In genomic region chr1:150573648-150574071, GRCh38 we compare ENCODE assay signal across 10 cellular contexts. TPM values are rescaled to one million over a fixed set of nuclear protein-coding genes. Genes with fewer than 3 reads are reported as not detected.
DNase-seq lines count a peak whose midpoint lies in the region; ATAC-seq and TF ChIP-seq lines count a peak whose summit lies in the region.
"Not testable (repeated sequence)": the region's sequence is repeated elsewhere in the genome, so short reads cannot be mapped to it uniquely, and the experiment has no call there.
"Had no signal": no experiment of that assay in that cellular context is flagged by ENCODE, and none has a peak within 500 bp of the region (broad histone marks: within the 10 kb centered on the region; RNA-seq: fewer than 3 reads in every experiment).

No MANE protein-coding gene starts in this region.

- H3K4me1 Mint-ChIP-seq in MCF 10A (ENCODE audit: insufficient read depth, unreplicated experiment) (peaks cover 39% of the 10 kb centered on the region), mesothelial cell of epicardium (peaks cover 51% of the 10 kb centered on the region)

- H3K4me1 ChIP-seq in skeletal muscle tissue (ENCODE audit: control insufficient read depth in 3 of 3, insufficient read depth in 3 of 3, low read length in 3 of 3): peaks cover 39 to 59% (median 47%) of the 10 kb centered on the region in 3 donors
- peaks cover 71% of the 10 kb centered on the region for H3K4me1 ChIP-seq in upper lobe of right lung

- H3K9me3 ChIP-seq in skeletal muscle tissue (ENCODE audit: control insufficient read depth in 3 of 3, low read length in 3 of 3); upper lobe of right lung: not testable (repeated sequence)

- H3K4me3 ChIP-seq in GM12865 (ENCODE audit: low read depth, low read length) (peak overlapping the region; percentile 95), fibroblast of villous mesenchyme (ENCODE audit: low read depth, low read length) (peak overlapping the region; percentile 23), skeletal muscle tissue (ENCODE audit: low read length in 3 of 3) (peak overlapping the region in 2 of 3 donors; percentile 3 to 13), upper lobe of right lung (peak overlapping the region; percentile 88)

- peak overlapping the region; percentile 99 for H3K4me3 Mint-ChIP-seq in MCF 10A (ENCODE audit: unreplicated experiment)
- H3K4me3 Mint-ChIP-seq in mesothelial cell of epicardium: not testable (repeated sequence)

- H3K27ac Mint-ChIP-seq in MCF 10A (ENCODE audit: low read depth, unreplicated experiment): not testable (repeated sequence)
- H3K27ac Mint-ChIP-seq in mesothelial cell of epicardium: peak overlapping the region; percentile 21

- H3K36me3 Mint-ChIP-seq in MCF 10A (ENCODE audit: insufficient read depth, unreplicated experiment) (peaks cover 100% of the 10 kb centered on the region), mesothelial cell of epicardium (peaks cover 39% of the 10 kb centered on the region)

- H3K27me3 Mint-ChIP-seq in MCF 10A (ENCODE audit: insufficient read depth, unreplicated experiment); mesothelial cell of epicardium (ENCODE audit: low read depth): not testable (repeated sequence)

- not testable (repeated sequence) for BruUV-seq in MCF 10A (replicated peaks; lab: Mats Ljungman, UMichigan)

- not testable (repeated sequence) for ATAC-seq in upper lobe of right lung

- peak; percentile 9 for DNase-seq in GM12865 (ENCODE audit: low read depth)
- not testable (repeated sequence) for DNase-seq in RWPE1 (ENCODE audit: low spot score); fibroblast of villous mesenchyme (ENCODE audit: low read depth); mesothelial cell of epicardium (ENCODE audit: low spot score in 2 of 2, unreplicated experiment in 2 of 2)
- peak; percentile 45 to 55 for DNase-seq in activated T-cell treated with anti-CD3 and anti-CD28 coated beads, Interleukin-2, amount 50 U/mL, for 48 hours
- peak; percentile 23 for DNase-seq in MCF 10A (ENCODE audit: unreplicated experiment)
- DNase-seq in upper lobe of right lung: peak; percentile 67

- H3K9me3 Mint-ChIP-seq in MCF 10A (ENCODE audit: unreplicated experiment); mesothelial cell of epicardium: not testable (repeated sequence)

- TF ChIP-seq CTCF in GM12865 (IDR thresholded peaks at IDR 0.05; ENCODE audit: insufficient read depth, low read depth, low read length, missing control alignments); RWPE1 (conservative IDR thresholded peaks at IDR 0.05; ENCODE audit: low read depth); MCF 10A (IDR thresholded peaks at IDR 0.05; ENCODE audit: unreplicated experiment); fibroblast of villous mesenchyme (IDR thresholded peaks at IDR 0.05; ENCODE audit: insufficient read depth, low read depth, low read length); mesothelial cell of epicardium (IDR thresholded peaks at IDR 0.05; ENCODE audit: unreplicated experiment); upper lobe of right lung (IDR thresholded peaks at IDR 0.05): not testable (repeated sequence)

- H3K36me3 ChIP-seq in skeletal muscle tissue (ENCODE audit: control insufficient read depth in 3 of 3, insufficient read depth in 3 of 3, low read length in 3 of 3) (peaks cover 12 to 57% (median 46%) of the 10 kb centered on the region in 3 donors), upper lobe of right lung (peaks cover 88% of the 10 kb centered on the region)

- POLR2A ChIA-PET in RWPE1 (lab: Yijun Ruan, JAX; ENCODE audit: low non-redundant PET) (interaction anchor here (0.6 to 1.0 kb wide), 2 partner anchors 12 to 253 kb away, joined by 3 to 4 read pairs; no protein-coding TSS in a partner anchor), MCF 10A (lab: Yijun Ruan, JAX) (interaction anchor here (0.6 to 27.7 kb wide), 8 partner anchors 15 to 463 kb away, joined by 3 to 1801 read pairs (median 4); partner anchors contain the start of genes ADAMTSL4, ENSA and SETDB1)

- H3K27ac ChIP-seq in RWPE1 (peak overlapping the region; percentile 88), skeletal muscle tissue (ENCODE audit: low read depth, low read length) (peak overlapping the region; percentile 100), upper lobe of right lung (peak overlapping the region; percentile 100)

- CTCF ChIA-PET in RWPE1 (lab: Yijun Ruan, JAX): interaction anchor here (0.8 kb wide), 1 partner anchor 14 kb away, joined by 4 read pairs; no protein-coding TSS in a partner anchor
- CTCF ChIA-PET in MCF 10A (lab: Yijun Ruan, JAX): interaction anchor here (1.0 to 12.7 kb wide), 4 partner anchors 12 to 317 kb away, joined by 3 to 245 read pairs (median 4); no protein-coding TSS in a partner anchor

- H3K9ac ChIP-seq in skeletal muscle tissue (ENCODE audit: low read depth in 1 of 3, low read length in 3 of 3): peak overlapping the region; percentile 48 to 52 (median 50)

- intact Hi-C loops in MCF 10A (cut with micrococcal nuclease): not testable (repeated sequence)
- intact Hi-C loops in upper lobe of right lung (cut with DNase I): loop anchor here (10.0 kb wide), 1 partner anchor 51 kb away; the partner anchor contains the start of gene ENSA

- H3K27me3 ChIP-seq in skeletal muscle tissue (ENCODE audit: control insufficient read depth in 3 of 3, insufficient read depth in 3 of 3, low read length in 3 of 3); upper lobe of right lung: not testable (repeated sequence)

RNA-seq across cellular contexts. Expression of gene MCL1, which starts 5.8 kb away (rescaled TPM):
- total RNA-seq in MCF 10A (2022): 497 and 624 TPM in 2 replicates
- total RNA-seq in fibroblast of villous mesenchyme: 218 and 272 TPM in 2 replicates
- total RNA-seq in mesothelial cell of epicardium: 257 to 268 TPM (median 262 TPM) in 3 replicates
- 157 TPM for total RNA-seq in skeletal muscle tissue
- 325 TPM for total RNA-seq in upper lobe of right lung

RNA-seq across cellular contexts. Expression of gene ADAMTSL4, which starts 24.5 kb away (rescaled TPM):
- 9.6 and 13.3 TPM in 2 replicates for total RNA-seq in MCF 10A (2022)
- total RNA-seq in fibroblast of villous mesenchyme: 2.9 and 8.6 TPM in 2 replicates
- total RNA-seq in mesothelial cell of epicardium: 16.1 to 18.0 TPM (median 16.6 TPM) in 3 replicates
- total RNA-seq in skeletal muscle tissue: 12.0 TPM
- 99.2 TPM for total RNA-seq in upper lobe of right lung

RNA-seq across cellular contexts. Expression of gene ENSA, which starts 55.8 kb away (rescaled TPM):
- 261 and 294 TPM in 2 replicates for total RNA-seq in MCF 10A (2022)
- 76.3 and 78.6 TPM in 2 replicates for total RNA-seq in fibroblast of villous mesenchyme
- 115 to 117 TPM (median 117 TPM) in 3 replicates for total RNA-seq in mesothelial cell of epicardium
- 63.7 TPM for total RNA-seq in skeletal muscle tissue
- total RNA-seq in upper lobe of right lung: 188 TPM

RNA-seq across cellular contexts. Expression of gene FALEC, which starts 58.1 kb away (rescaled TPM):
- total RNA-seq in MCF 10A (2022) (not detected in 2 replicates), fibroblast of villous mesenchyme (0.64 and 1.3 TPM in 2 replicates), mesothelial cell of epicardium (1.2 to 1.9 TPM (median 1.7 TPM) in 3 replicates), skeletal muscle tissue (not detected), upper lobe of right lung (1.0 TPM)
- total RNA-seq: HT1080, left ventricle myocardium superior had no signal

Comparison
In these comparisons a context has a peak if more than half of its experiments do, and no peak if none do; other contexts are left out.
1. H3K4me3 ChIP-seq: peak in every context shown above with its lines; median percentile 95 in GM12865; 88 in upper lobe of right lung; 23 in fibroblast of villous mesenchyme; 8 in skeletal muscle tissue.